Comparison of ENCODE assay signal across 8 cellular contexts in the genomic region with DNA sequence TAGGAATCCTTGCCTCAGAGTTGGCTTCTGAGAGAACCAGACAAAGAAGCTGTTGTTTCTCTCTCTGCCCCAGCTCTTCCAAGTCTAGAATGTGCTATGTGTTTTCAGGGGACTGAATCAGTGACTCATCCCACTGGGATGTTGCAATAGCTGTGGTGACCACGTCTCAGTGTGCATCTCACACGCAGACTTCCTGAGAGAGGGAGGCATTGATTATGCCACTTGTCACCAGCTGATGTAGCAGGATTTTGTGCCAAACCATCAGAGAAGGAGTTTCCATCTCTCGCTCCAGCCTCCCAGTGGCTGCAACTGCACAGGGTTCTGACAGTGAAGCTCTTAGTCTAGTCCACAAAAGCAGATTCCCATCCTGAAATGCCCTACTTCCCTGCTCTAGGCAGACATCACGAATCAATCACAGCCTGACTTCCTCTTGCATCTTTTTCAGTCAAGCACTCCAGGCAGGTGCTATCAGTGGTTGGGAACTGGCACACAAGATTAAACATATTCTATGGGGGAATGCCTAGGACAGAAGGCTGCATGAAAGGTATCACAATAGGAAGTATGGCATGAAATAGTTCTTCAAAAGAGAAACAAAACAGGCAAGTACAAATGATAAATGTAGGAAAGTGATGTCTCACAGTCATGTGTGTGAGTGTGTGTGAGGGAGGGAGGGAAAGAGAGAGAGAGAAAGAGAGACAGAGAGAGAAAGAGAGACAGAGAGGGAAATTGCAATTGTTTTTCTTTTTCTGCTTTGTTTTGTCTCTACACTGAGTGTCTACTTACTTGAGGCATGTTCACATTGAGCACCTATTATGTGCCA.
DNase-seq lines count a peak whose midpoint lies in the region; ATAC-seq, FAIRE-seq and TF ChIP-seq lines count a peak whose summit lies in the region.

No MANE protein-coding gene starts in this region.

- H3K4me1 Mint-ChIP-seq in chondrocyte (ENCODE audit: low read depth), result peaks cover 93% of the 10 kb centered on the region
- H3K4me1 Mint-ChIP-seq in GM23338, result peaks cover 18% of the 10 kb centered on the region

- POLR2A ChIA-PET in A549 (lab: Yijun Ruan, JAX), result interaction anchor here (0.8 to 1.2 kb wide), 5 partner anchors 20 to 349 kb away, joined by 3 to 5 read pairs (median 3); no protein-coding TSS in a partner anchor

- FAIRE-seq in A549 (lab: Jason Lieb, UNC), result no peak

- no peaks in the 10 kb centered on the region for H3K79me2 ChIP-seq in GM23338 (replicated peaks; ENCODE audit: insufficient read depth)

- H3K9me2 ChIP-seq in GM23338 (ENCODE audit: insufficient read depth), result no peaks in the 10 kb centered on the region

- H2BK120ac ChIP-seq in mesenchymal stem cell (ENCODE audit: low read depth, low read length), result no peak overlapping the region

- peak overlapping the region; percentile 99 for H2AK5ac ChIP-seq in mesenchymal stem cell (ENCODE audit: low read length, severe bottlenecking)

- H3K27me3 Mint-ChIP-seq in chondrocyte (ENCODE audit: low read depth), result no peaks in the 10 kb centered on the region
- H3K27me3 Mint-ChIP-seq in GM23338 (ENCODE audit: insufficient read depth, low read depth, poor library complexity), result no peaks in the 10 kb centered on the region

- ATAC-seq in A549 (peak; percentile 47 to 70), GM23338 (no peak), GM18909 (IDR thresholded peaks at IDR 0.05; ENCODE audit: poor library complexity, unreplicated experiment) (no peak)

- H3K4me3 ChIP-seq in A549 (no peak overlapping the region), mesenchymal stem cell (ENCODE audit: insufficient read depth in 1 of 2, low read depth in 1 of 2, low read length in 2 of 2) (peak overlapping the region in 1 of 2 experiments; percentile 0), GM23338 (no peak overlapping the region)

- no peaks in the 10 kb centered on the region for H3K36me3 ChIP-seq in mesenchymal stem cell (ENCODE audit: control insufficient read depth in 1 of 2, insufficient read depth in 2 of 2, low read depth in 1 of 2, low read length in 2 of 2)
- no peaks in the 10 kb centered on the region for H3K36me3 ChIP-seq in GM23338 (ENCODE audit: insufficient read depth)

- peak overlapping the region; percentile 94 to 96 for H3K27ac ChIP-seq in A549
- H3K27ac ChIP-seq in mesenchymal stem cell (ENCODE audit: low read length, poor library complexity, severe bottlenecking), result peak overlapping the region; percentile 85
- H3K27ac ChIP-seq in GM23338 (ENCODE audit: low read depth), result no peak overlapping the region

- peak; percentile 14 to 55; a peak in 4 of 5 replicates for TF ChIP-seq RAD21 in A549 (conservative IDR thresholded peaks at IDR 0.05 in 1 of 2, IDR thresholded peaks at IDR 0.05 in 1 of 2)

- no peak overlapping the region for H3K14ac ChIP-seq in mesenchymal stem cell (ENCODE audit: low read length in 2 of 2)

- no peak overlapping the region for H2BK15ac ChIP-seq in mesenchymal stem cell (ENCODE audit: low read depth, poor library complexity, severe bottlenecking)

- H3K4me2 ChIP-seq in A549 (peak overlapping the region; percentile 54), mesenchymal stem cell (ENCODE audit: low read length, poor library complexity, severe bottlenecking) (no peak overlapping the region), GM23338 (no peak overlapping the region)

- H3K4me3 Mint-ChIP-seq in chondrocyte (ENCODE audit: unreplicated experiment) (no peak overlapping the region), GM23338 (no peak overlapping the region)

- peak; percentile 75 to 80; a peak in 2 of 5 replicates for TF ChIP-seq EP300 in A549 (IDR thresholded peaks at IDR 0.05)

- no peak overlapping the region for H3K23ac ChIP-seq in mesenchymal stem cell (ENCODE audit: low read length in 2 of 2)

- TF ChIP-seq POLR2A in A549 (IDR thresholded peaks at IDR 0.05; ENCODE audit: low read length), result no peak

- peak overlapping the region; percentile 79 to 99 for H2BK12ac ChIP-seq in mesenchymal stem cell (ENCODE audit: low read length in 2 of 2)

- H3K9ac ChIP-seq in mesenchymal stem cell (ENCODE audit: low read length), result no peak overlapping the region

- no peaks in the 10 kb centered on the region for H3F3A ChIP-seq in GM23338 (replicated peaks; ENCODE audit: low read depth)

- peak overlapping the region; percentile 56 for H4K8ac ChIP-seq in mesenchymal stem cell (ENCODE audit: low read length)

- WGBS in A549 (ENCODE audit: missing lambda C conversion rate), result 8% methylated on average over 4 of the region's 4 CpGs
- 3% methylated on average over 3 of the region's 4 CpGs for WGBS in mesenchymal stem cell

- H3K9me3 ChIP-seq in A549 (peaks cover 7% of the 10 kb centered on the region; the same call in 1 of the 3 replicates), mesenchymal stem cell (ENCODE audit: control insufficient read depth, low read length) (peaks cover 11% of the 10 kb centered on the region)

- H3K79me1 ChIP-seq in mesenchymal stem cell (replicated peaks; ENCODE audit: low read length, poor library complexity, severe bottlenecking), result no peaks in the 10 kb centered on the region

- DNase-seq in A549 (ENCODE audit: low read depth in 1 of 2, low spot score in 1 of 2) (peak; percentile 65 to 87), LHCN-M2 (ENCODE audit: low read depth) (peak; percentile 94), chondrocyte (ENCODE audit: low spot score) (no peak), mesenchymal stem cell (peak; percentile 99), GM23338 (ENCODE audit: low spot score) (no peak), NCI-H2107 (lab: John Stamatoyannopoulos, UW) (no peak), NCI-H2227 (lab: John Stamatoyannopoulos, UW; ENCODE audit: unreplicated experiment) (no peak)

- H3K36me3 Mint-ChIP-seq in chondrocyte (ENCODE audit: low read depth), result no peaks in the 10 kb centered on the region
- H3K36me3 Mint-ChIP-seq in GM23338 (ENCODE audit: low read depth), result no peaks in the 10 kb centered on the region

- H3K18ac ChIP-seq in mesenchymal stem cell (ENCODE audit: low read depth in 1 of 2, low read length in 2 of 2), result peak overlapping the region; percentile 92 to 93

- H3K4ac ChIP-seq in mesenchymal stem cell (ENCODE audit: low read depth in 1 of 2, low read length in 2 of 2), result peak overlapping the region; percentile 80 to 94

- no peak overlapping the region for H2AFZ ChIP-seq in mesenchymal stem cell (ENCODE audit: low read depth, low read length)
- no peak overlapping the region for H2AFZ ChIP-seq in GM23338

- peaks cover 82% of the 10 kb centered on the region for H3K4me1 ChIP-seq in A549
- peaks cover 29% of the 10 kb centered on the region for H3K4me1 ChIP-seq in mesenchymal stem cell (ENCODE audit: control insufficient read depth, insufficient read depth, low read depth, low read length)
- no peaks in the 10 kb centered on the region for H3K4me1 ChIP-seq in GM23338 (ENCODE audit: insufficient read depth)

- peak overlapping the region; percentile 86 for H2BK5ac ChIP-seq in mesenchymal stem cell (ENCODE audit: low read depth, low read length, poor library complexity, severe bottlenecking)

- no peaks in the 10 kb centered on the region; the same call in 1 of the 2 replicates for H4K20me1 ChIP-seq in GM23338 (replicated peaks; ENCODE audit: insufficient read depth)

- H3K27me3 ChIP-seq in mesenchymal stem cell (ENCODE audit: control insufficient read depth in 1 of 2, insufficient read depth in 1 of 2, low read length in 2 of 2) (peaks cover 0 to 20% of the 10 kb centered on the region in 2 experiments), GM23338 (ENCODE audit: insufficient read depth) (no peaks in the 10 kb centered on the region)

- CTCF ChIA-PET in A549 (lab: Yijun Ruan, JAX), result interaction anchor here (1.6 kb wide), 1 partner anchor 219 kb away, joined by 4 read pairs; no protein-coding TSS in a partner anchor

- H3K27ac Mint-ChIP-seq in chondrocyte (ENCODE audit: unreplicated experiment) (peak overlapping the region; percentile 96), GM23338 (no peak overlapping the region)

- H3K9me3 Mint-ChIP-seq in chondrocyte (ENCODE audit: low read depth), result peaks cover 12% of the 10 kb centered on the region
- H3K9me3 Mint-ChIP-seq in GM23338, result no peaks in the 10 kb centered on the region; the same call in 2 of the 3 replicates

- TF ChIP-seq CTCF in A549 (IDR thresholded peaks at IDR 0.05), result no peak
- TF ChIP-seq CTCF in chondrocyte (IDR thresholded peaks at IDR 0.05), result peak; percentile 47
- no peak for TF ChIP-seq CTCF in GM23338 (conservative IDR thresholded peaks at IDR 0.05; ENCODE audit: low read depth in 2 of 2)

- H4K91ac ChIP-seq in mesenchymal stem cell (ENCODE audit: low read length), result peak overlapping the region; percentile 54

TF ChIP-seq in A549, 52 proteins besides CTCF, POLR2A, EP300 and RAD21 (continues in another document):
- TF ChIP-seq SMC3 (IDR thresholded peaks at IDR 0.05), result peak; percentile 49; the same call in 1 of the 3 replicates
- TF ChIP-seq BHLHE40 (IDR thresholded peaks at IDR 0.05; ENCODE audit: low read depth, low read length), result no peak
- TF ChIP-seq FOSL2 (IDR thresholded peaks at IDR 0.05), result peak; percentile 85
- TF ChIP-seq FOSL2 (CRISPR knock-in tag; IDR thresholded peaks at IDR 0.05), result peak; percentile 89
- no peak for TF ChIP-seq FOSB (CRISPR knock-in tag; IDR thresholded peaks at IDR 0.05)
- TF ChIP-seq GATA3 (IDR thresholded peaks at IDR 0.05; ENCODE audit: borderline replicate concordance), result peak; percentile 83; the same call in 1 of the 2 replicates
- peak; percentile 49 for TF ChIP-seq MAFK (IDR thresholded peaks at IDR 0.05; ENCODE audit: partially characterized antibody)
- peak; percentile 86 for TF ChIP-seq MAX (IDR thresholded peaks at IDR 0.05)
- TF ChIP-seq JUNB (IDR thresholded peaks at IDR 0.05), result peak; percentile 90
- no peak for TF ChIP-seq KDM1A (IDR thresholded peaks at IDR 0.05; ENCODE audit: low read depth)

TF ChIP-seq in GM23338, 12 proteins besides CTCF, POLR2A, EP300 and RAD21 (continues in another document):
- no peak for TF ChIP-seq ZNF114 (CRISPR knock-in tag; IDR thresholded peaks at IDR 0.05)
- no peak for TF ChIP-seq POLR2AphosphoS5 (IDR thresholded peaks at IDR 0.05; ENCODE audit: low read depth)
- TF ChIP-seq ZNF331 (CRISPR knock-in tag; IDR thresholded peaks at IDR 0.05; ENCODE audit: low read depth), result no peak
- no peak for TF ChIP-seq STAT1 (IDR thresholded peaks at IDR 0.05; ENCODE audit: unreplicated experiment)

Comparison
In these comparisons a context has a peak if more than half of its experiments do, and no peak if none do; other contexts are left out.
1. ATAC-seq: peak in A549 (2 of 2); none in GM23338 (single experiment) and GM18909 (single experiment).
2. DNase-seq: peak in A549 (2 of 2), LHCN-M2 (single experiment) and mesenchymal stem cell (single experiment); none in chondrocyte (single experiment), GM23338 (single experiment), NCI-H2107 (single experiment) and NCI-H2227 (single experiment).